In the genomic region with DNA sequence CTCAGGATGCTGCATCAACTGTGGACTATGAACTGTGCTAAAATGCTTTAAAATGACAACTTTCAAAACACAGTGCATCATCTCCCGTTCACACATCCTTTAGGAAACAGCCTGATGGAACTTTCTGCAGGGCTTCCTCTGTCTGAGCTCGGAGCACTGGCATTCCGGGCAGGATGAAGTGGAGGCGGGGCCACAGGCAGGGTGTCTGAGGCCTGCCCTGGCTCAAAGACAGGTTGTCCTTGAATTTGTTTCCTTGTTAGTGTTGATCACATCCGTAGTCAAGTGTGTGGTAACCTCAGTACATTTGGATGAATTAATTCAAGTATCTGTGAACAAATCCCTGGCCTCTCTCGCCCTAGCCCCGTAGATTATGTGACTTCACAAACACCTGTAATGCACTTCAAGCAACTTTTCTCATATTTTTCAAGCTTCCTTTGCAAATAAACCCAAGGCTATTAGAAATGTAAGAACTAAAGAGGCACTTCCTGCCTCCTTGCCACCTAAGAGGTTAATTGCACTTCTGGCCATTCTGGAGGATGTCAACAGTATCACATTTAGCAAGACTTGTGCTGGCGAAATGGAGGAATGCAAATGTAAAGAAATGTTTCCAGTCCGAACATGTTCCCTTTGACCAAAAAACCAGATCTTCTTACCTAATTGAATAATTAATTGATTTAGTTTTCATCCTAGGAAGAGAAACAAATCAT, we compare ENCODE assay signal across 1 cellular context.
TF ChIP-seq lines count a peak whose summit lies in the region.

No MANE protein-coding gene starts in this region.

TF ChIP-seq in HepG2, 621 proteins besides CTCF, POLR2A, EP300 and RAD21:
- TF ChIP-seq ATF7 (IDR thresholded peaks at IDR 0.05): no peak
- TF ChIP-seq ATF7 (CRISPR knock-in tag; IDR thresholded peaks at IDR 0.05): no peak
- no peak for TF ChIP-seq CHD4 (IDR thresholded peaks at IDR 0.05; ENCODE audit: borderline replicate concordance, low read length)
- TF ChIP-seq ZNF180 (CRISPR knock-in tag; IDR thresholded peaks at IDR 0.05; ENCODE audit: borderline replicate concordance, low read depth): no peak
- no peak for TF ChIP-seq ATAD3A (CRISPR knock-in tag; IDR thresholded peaks at IDR 0.05)
- no peak for TF ChIP-seq CEBPZ (IDR thresholded peaks at IDR 0.05; ENCODE audit: low read length)
- no peak for TF ChIP-seq ARNTL (CRISPR knock-in tag; IDR thresholded peaks at IDR 0.05)
- no peak for TF ChIP-seq STAT6 (CRISPR knock-in tag; IDR thresholded peaks at IDR 0.05; ENCODE audit: borderline replicate concordance)
- TF ChIP-seq HOXA7 (CRISPR knock-in tag; IDR thresholded peaks at IDR 0.05): no peak
- TF ChIP-seq ZNF335 (CRISPR knock-in tag; IDR thresholded peaks at IDR 0.05): no peak
- TF ChIP-seq, protein P1, sequence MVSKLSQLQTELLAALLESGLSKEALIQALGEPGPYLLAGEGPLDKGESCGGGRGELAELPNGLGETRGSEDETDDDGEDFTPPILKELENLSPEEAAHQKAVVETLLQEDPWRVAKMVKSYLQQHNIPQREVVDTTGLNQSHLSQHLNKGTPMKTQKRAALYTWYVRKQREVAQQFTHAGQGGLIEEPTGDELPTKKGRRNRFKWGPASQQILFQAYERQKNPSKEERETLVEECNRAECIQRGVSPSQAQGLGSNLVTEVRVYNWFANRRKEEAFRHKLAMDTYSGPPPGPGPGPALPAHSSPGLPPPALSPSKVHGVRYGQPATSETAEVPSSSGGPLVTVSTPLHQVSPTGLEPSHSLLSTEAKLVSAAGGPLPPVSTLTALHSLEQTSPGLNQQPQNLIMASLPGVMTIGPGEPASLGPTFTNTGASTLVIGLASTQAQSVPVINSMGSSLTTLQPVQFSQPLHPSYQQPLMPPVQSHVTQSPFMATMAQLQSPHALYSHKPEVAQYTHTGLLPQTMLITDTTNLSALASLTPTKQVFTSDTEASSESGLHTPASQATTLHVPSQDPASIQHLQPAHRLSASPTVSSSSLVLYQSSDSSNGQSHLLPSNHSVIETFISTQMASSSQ (IDR thresholded peaks at IDR 0.05; ENCODE audit: low read depth): no peak
- TF ChIP-seq, protein P1 (CRISPR knock-in tag; IDR thresholded peaks at IDR 0.05; ENCODE audit: borderline replicate concordance): no peak
- no peak for TF ChIP-seq ZNF160 (CRISPR knock-in tag; IDR thresholded peaks at IDR 0.05)
- TF ChIP-seq, protein P2, sequence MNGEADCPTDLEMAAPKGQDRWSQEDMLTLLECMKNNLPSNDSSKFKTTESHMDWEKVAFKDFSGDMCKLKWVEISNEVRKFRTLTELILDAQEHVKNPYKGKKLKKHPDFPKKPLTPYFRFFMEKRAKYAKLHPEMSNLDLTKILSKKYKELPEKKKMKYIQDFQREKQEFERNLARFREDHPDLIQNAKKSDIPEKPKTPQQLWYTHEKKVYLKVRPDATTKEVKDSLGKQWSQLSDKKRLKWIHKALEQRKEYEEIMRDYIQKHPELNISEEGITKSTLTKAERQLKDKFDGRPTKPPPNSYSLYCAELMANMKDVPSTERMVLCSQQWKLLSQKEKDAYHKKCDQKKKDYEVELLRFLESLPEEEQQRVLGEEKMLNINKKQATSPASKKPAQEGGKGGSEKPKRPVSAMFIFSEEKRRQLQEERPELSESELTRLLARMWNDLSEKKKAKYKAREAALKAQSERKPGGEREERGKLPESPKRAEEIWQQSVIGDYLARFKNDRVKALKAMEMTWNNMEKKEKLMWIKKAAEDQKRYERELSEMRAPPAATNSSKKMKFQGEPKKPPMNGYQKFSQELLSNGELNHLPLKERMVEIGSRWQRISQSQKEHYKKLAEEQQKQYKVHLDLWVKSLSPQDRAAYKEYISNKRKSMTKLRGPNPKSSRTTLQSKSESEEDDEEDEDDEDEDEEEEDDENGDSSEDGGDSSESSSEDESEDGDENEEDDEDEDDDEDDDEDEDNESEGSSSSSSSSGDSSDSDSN (CRISPR knock-in tag; IDR thresholded peaks at IDR 0.05): no peak
- no peak for TF ChIP-seq ZNF790 (CRISPR knock-in tag; IDR thresholded peaks at IDR 0.05; ENCODE audit: borderline replicate concordance)
- no peak for TF ChIP-seq AHR (CRISPR knock-in tag; IDR thresholded peaks at IDR 0.05)
- TF ChIP-seq ZSCAN22 (CRISPR knock-in tag; IDR thresholded peaks at IDR 0.05): no peak
- TF ChIP-seq KMT2B (CRISPR knock-in tag; IDR thresholded peaks at IDR 0.05): no peak
- no peak for TF ChIP-seq ZC3H13 (CRISPR knock-in tag; IDR thresholded peaks at IDR 0.05)
